27 cellular contexts compared by ENCODE assay signal in the genomic region with DNA sequence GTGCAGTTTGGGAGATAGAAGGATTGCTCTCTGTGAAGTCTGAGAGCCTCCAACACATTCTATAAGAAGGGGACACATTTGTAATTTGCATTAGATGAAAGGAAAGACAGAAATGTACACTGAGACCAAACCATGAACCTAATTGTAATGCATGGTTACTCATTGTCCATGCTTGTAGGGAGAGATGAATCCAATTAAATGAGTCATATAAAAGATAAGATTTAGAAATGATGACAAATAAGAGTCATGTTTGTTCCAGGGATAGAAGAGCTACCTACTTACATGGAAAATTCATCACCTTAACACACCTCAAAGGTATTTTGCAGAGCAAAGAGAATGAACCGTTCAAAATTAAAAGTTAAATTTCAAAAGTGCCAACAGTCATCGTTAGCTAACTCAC.
A peak's percentile ranks its signal among the peaks of the same experiment; 100 is the strongest.
DNase-seq lines count a peak whose midpoint lies in the region; ATAC-seq, FAIRE-seq and TF ChIP-seq lines count a peak whose summit lies in the region.
"Had no signal": no experiment of that assay in that cellular context is flagged by ENCODE, and none has a peak within 500 bp of the region (broad histone marks: within the 10 kb centered on the region; RNA-seq: fewer than 3 reads in every experiment).

No MANE protein-coding gene starts in this region.

- peaks cover 17 to 19% of the 10 kb centered on the region in 2 experiments for H3K79me1 ChIP-seq in IMR-90 (ENCODE audit: low read depth in 1 of 2, low read length in 2 of 2)

- TF ChIP-seq CTCF in A549 (IDR thresholded peaks at IDR 0.05): no peak
- TF ChIP-seq CTCF in IMR-90 (conservative IDR thresholded peaks at IDR 0.05; ENCODE audit: low read depth, low read length): no peak
- no peak for TF ChIP-seq CTCF in astrocyte (IDR thresholded peaks at IDR 0.05; ENCODE audit: insufficient read depth, low read depth, low read length)
- TF ChIP-seq CTCF in omental fat pad (IDR thresholded peaks at IDR 0.05): no peak
- no peak for TF ChIP-seq CTCF in brain microvascular endothelial cell (IDR thresholded peaks at IDR 0.05; ENCODE audit: low read depth, low read length, missing control alignments)

- H2BK15ac ChIP-seq in IMR-90 (ENCODE audit: low read depth, low read length): no peak overlapping the region

- H3K56ac ChIP-seq in IMR-90 (ENCODE audit: extremely low read depth, insufficient read depth, low read length): no peak overlapping the region

- BruUV-seq in IMR-90 (replicated peaks; lab: Mats Ljungman, UMichigan): no TSS peak

- H3K27ac ChIP-seq in A549 (no peak overlapping the region), IMR-90 (ENCODE audit: insufficient read depth, low read length) (no peak overlapping the region), astrocyte (ENCODE audit: low read depth, low read length) (no peak overlapping the region), brain microvascular endothelial cell (no peak overlapping the region)
- H3K27ac ChIP-seq: BLaER1 treated with 17β-estradiol and CSF1 and Interleukin-3, amounts not matched to agents 10 nM and 100 nM; KMS-11; SJSA1 had no signal

- no peak overlapping the region for H2BK20ac ChIP-seq in IMR-90 (ENCODE audit: low read depth, low read length)

- no peak overlapping the region for H4K91ac ChIP-seq in IMR-90 (ENCODE audit: insufficient read depth, low read depth, low read length)

- no peak for TF ChIP-seq EP300 in A549 (IDR thresholded peaks at IDR 0.05)

- intact Hi-C loops in IMR-90 (cut with micrococcal nuclease) (no loop called here), sciatic nerve (cut with DNase I) (no loop called here)

- H3K4me2 ChIP-seq in A549: no peak overlapping the region
- H3K4me2 ChIP-seq in IMR-90 (ENCODE audit: low read depth, low read length): no peak overlapping the region
- H3K4me2 ChIP-seq in astrocyte (ENCODE audit: low read length): no peak overlapping the region
- H3K4me2 ChIP-seq: BLaER1 treated with 17β-estradiol and CSF1 and Interleukin-3, amounts not matched to agents 10 nM and 100 nM; KMS-11 had no signal

- ATAC-seq in A549: no peak
- ATAC-seq in IMR-90 (ENCODE audit: low read depth): no peak
- peak; percentile 63 for ATAC-seq in omental fat pad (ENCODE audit: low FRiP score)
- ATAC-seq in sciatic nerve: no peak
- ATAC-seq: GM12878, PC-3, Right ventricle myocardium inferior had no signal

- CTCF ChIA-PET in A549 (lab: Yijun Ruan, JAX): interaction anchor here (1.3 kb wide), 1 partner anchor 14 kb away, joined by 4 read pairs; no protein-coding TSS in a partner anchor
- CTCF ChIA-PET in IMR-90 (lab: Yijun Ruan, JAX): interaction anchor here (0.9 kb wide), 1 partner anchor 8 kb away, joined by 3 read pairs; no protein-coding TSS in a partner anchor

- H3K27me3 Mint-ChIP-seq in astrocyte (ENCODE audit: low read depth, unreplicated experiment): no peaks in the 10 kb centered on the region
- H3K27me3 Mint-ChIP-seq: CD4-positive, alpha-beta T cell had no signal

- no peak overlapping the region for H2AK5ac ChIP-seq in IMR-90 (ENCODE audit: low read depth, low read length)

- H3K4me1 Mint-ChIP-seq in astrocyte (ENCODE audit: low read depth, unreplicated experiment): no peaks in the 10 kb centered on the region

- no peak overlapping the region for H2BK5ac ChIP-seq in IMR-90 (ENCODE audit: low read depth, low read length, poor library complexity, severe bottlenecking)

- no peak overlapping the region for H4K5ac ChIP-seq in IMR-90 (ENCODE audit: low read depth, low read length)

- DNase-seq in A549 (ENCODE audit: low read depth in 1 of 2, low spot score in 1 of 2): no peak
- peak; percentile 25 for DNase-seq in IMR-90
- DNase-seq in astrocyte (ENCODE audit: low read depth): peak; percentile 71
- DNase-seq in omental fat pad (ENCODE audit: low spot score): no peak
- no peak for DNase-seq in dermis blood vessel endothelial cell
- DNase-seq in sciatic nerve (ENCODE audit: low spot score): no peak
- no peak for DNase-seq in brain microvascular endothelial cell
- DNase-seq: AML-193; CD4-positive, alpha-beta T cell; DMS53; GDM1; GOT3; NCI-H1092; NCI-H1417 treated with DMSO at 0.1 percent for 48 hours; NCI-H1694 treated with DMSO at 0.1 percent for 48 hours; NCI-H2081; NCI-H524 treated with DMSO at 0.1 percent for 48 hours; NCI-H774; PC-3 had no signal

- no peak overlapping the region for H3K27ac Mint-ChIP-seq in astrocyte (ENCODE audit: unreplicated experiment)
- H3K27ac Mint-ChIP-seq: CD4-positive, alpha-beta T cell had no signal

- TF ChIP-seq POLR2A in A549 (IDR thresholded peaks at IDR 0.05; ENCODE audit: low read length): no peak
- TF ChIP-seq POLR2A in IMR-90 (IDR thresholded peaks at IDR 0.05; ENCODE audit: low read depth, low read length): no peak

- H3K27me3 ChIP-seq in IMR-90 (ENCODE audit: control insufficient read depth, insufficient read depth, low read length): no peaks in the 10 kb centered on the region
- no peaks in the 10 kb centered on the region for H3K27me3 ChIP-seq in astrocyte (ENCODE audit: insufficient read depth, low read length)
- no peaks in the 10 kb centered on the region for H3K27me3 ChIP-seq in brain microvascular endothelial cell (replicated peaks)
- H3K27me3 ChIP-seq: BLaER1 treated with 17β-estradiol and CSF1 and Interleukin-3, amounts not matched to agents 10 nM and 100 nM; SJSA1 had no signal

- peaks cover 14% of the 10 kb centered on the region for H3K9me3 Mint-ChIP-seq in astrocyte (ENCODE audit: unreplicated experiment)

- H3K4me1 ChIP-seq in A549: no peaks in the 10 kb centered on the region
- 0 out of 2 replicates have a peak, but pooled peaks cover 2% of the 10 kb centered on the region for H3K4me1 ChIP-seq in IMR-90 (ENCODE audit: control insufficient read depth, insufficient read depth, low read length)
- no peaks in the 10 kb centered on the region for H3K4me1 ChIP-seq in astrocyte (ENCODE audit: insufficient read depth, low read length)
- H3K4me1 ChIP-seq: BLaER1 treated with 17β-estradiol and CSF1 and Interleukin-3, amounts not matched to agents 10 nM and 100 nM; HAP-1 had no signal

- H2BK120ac ChIP-seq in IMR-90 (ENCODE audit: low read depth, low read length): no peak overlapping the region

- H3K9me3 ChIP-seq in A549: peaks cover 8% of the 10 kb centered on the region; the same call in 2 of the 3 replicates
- H3K9me3 ChIP-seq in IMR-90 (ENCODE audit: control insufficient read depth, insufficient read depth, low read length): peaks cover 4% of the 10 kb centered on the region
- peaks cover 8% of the 10 kb centered on the region for H3K9me3 ChIP-seq in astrocyte (ENCODE audit: insufficient read depth, low read depth, low read length)
- H3K9me3 ChIP-seq: HAP-1 had no signal

- H3K14ac ChIP-seq in IMR-90 (replicated peaks; ENCODE audit: low read depth, low read length): no peak overlapping the region

- H4K20me1 ChIP-seq in IMR-90 (ENCODE audit: insufficient read depth, low read length): peaks cover 3% of the 10 kb centered on the region; the same call in 1 of the 2 replicates
- H4K20me1 ChIP-seq in astrocyte (ENCODE audit: insufficient read depth, low read length): peaks cover 16% of the 10 kb centered on the region
- H4K20me1 ChIP-seq: BLaER1 treated with 17β-estradiol and CSF1 and Interleukin-3, amounts not matched to agents 10 nM and 100 nM had no signal

- TF ChIP-seq RAD21 in A549 (conservative IDR thresholded peaks at IDR 0.05 in 1 of 2, IDR thresholded peaks at IDR 0.05 in 1 of 2): no peak
- TF ChIP-seq RAD21 in IMR-90 (IDR thresholded peaks at IDR 0.05; ENCODE audit: low read length): no peak

- H2AFZ ChIP-seq in IMR-90 (replicated peaks; ENCODE audit: low read length, poor library complexity) (no peak overlapping the region), astrocyte (ENCODE audit: low read depth, low read length) (no peak overlapping the region)

- peaks cover 5% of the 10 kb centered on the region for H3K79me2 ChIP-seq in astrocyte (ENCODE audit: insufficient read depth, low read length)

- H4K8ac ChIP-seq in IMR-90 (ENCODE audit: low read depth in 2 of 2, low read length in 2 of 2): no peak overlapping the region

- H3K36me3 Mint-ChIP-seq in astrocyte (ENCODE audit: low read depth, unreplicated experiment): peaks cover 35% of the 10 kb centered on the region

- no peak overlapping the region for H3K4me3 ChIP-seq in A549
- H3K4me3 ChIP-seq in IMR-90 (ENCODE audit: insufficient read depth, low read depth, low read length): no peak overlapping the region
- no peak overlapping the region for H3K4me3 ChIP-seq in astrocyte (ENCODE audit: insufficient read depth, low read depth, low read length)
- no peak overlapping the region for H3K4me3 ChIP-seq in brain microvascular endothelial cell (ENCODE audit: low read depth, low read length)
- H3K4me3 ChIP-seq: BLaER1 treated with 17β-estradiol and CSF1 and Interleukin-3, amounts not matched to agents 10 nM and 100 nM; GM12878; HAP-1; SJSA1 had no signal

- WGBS in A549 (ENCODE audit: missing lambda C conversion rate): 32% methylated on average over 2 of the region's 2 CpGs
- WGBS in IMR-90 (ENCODE audit: extremely low coverage in 2 of 2, insufficient read length in 1 of 2), 2 experiments: no CpG with 5 or more reads among the region's 2 CpGs

- H3K4ac ChIP-seq in IMR-90 (ENCODE audit: low read depth, low read length): no peak overlapping the region

- peaks cover 4% of the 10 kb centered on the region; the same call in 1 of the 2 replicates for H3K9me1 ChIP-seq in IMR-90 (ENCODE audit: insufficient read depth, low read length)

- H3K36me3 ChIP-seq in IMR-90 (ENCODE audit: control insufficient read depth, insufficient read depth, low read length) (peaks cover 3% of the 10 kb centered on the region; the same call in 1 of the 2 replicates), astrocyte (ENCODE audit: insufficient read depth, low read length) (no peaks in the 10 kb centered on the region), brain microvascular endothelial cell (replicated peaks) (no peaks in the 10 kb centered on the region)
- H3K36me3 ChIP-seq: BLaER1 treated with 17β-estradiol and CSF1 and Interleukin-3, amounts not matched to agents 10 nM and 100 nM; HAP-1 had no signal

- H3K23ac ChIP-seq in IMR-90 (ENCODE audit: low read depth, low read length): no peak overlapping the region

- H3K18ac ChIP-seq in IMR-90 (ENCODE audit: low read depth, low read length): no peak overlapping the region

- H3K4me3 Mint-ChIP-seq in astrocyte (ENCODE audit: unreplicated experiment): no peak overlapping the region
- H3K4me3 Mint-ChIP-seq: CD4-positive, alpha-beta T cell had no signal

- dilution Hi-C loops in IMR-90 (cut with HindIII; ENCODE audit: low sequenced_read_pairs, unreplicated experiment): no loop called here

- FAIRE-seq in A549 (lab: Jason Lieb, UNC) (no peak), astrocyte (lab: Jason Lieb, UNC) (peak; percentile 23)
- FAIRE-seq: A204.1, D721Med, GM12878 had no signal

- POLR2A ChIA-PET in A549 (lab: Yijun Ruan, JAX): no interaction called here
- POLR2A ChIA-PET in IMR-90 (lab: Charles Lee; ENCODE audit: unreplicated experiment): no interaction called here

- in situ Hi-C loops in IMR-90 (cut with MboI; ENCODE audit: low sequenced_read_pairs) (no loop called here), brain microvascular endothelial cell (cut with HindIII; ENCODE audit: low pct_ligation_motif_present, low sequenced_read_pairs) (no loop called here)

- H2AK9ac ChIP-seq in IMR-90 (replicated peaks; ENCODE audit: low read depth, low read length, poor library complexity): no peak overlapping the region

- H3K9ac ChIP-seq in IMR-90 (ENCODE audit: low read depth, low read length) (no peak overlapping the region), astrocyte (ENCODE audit: low read length) (no peak overlapping the region)
- H3K9ac ChIP-seq: BLaER1 treated with 17β-estradiol and CSF1 and Interleukin-3, amounts not matched to agents 10 nM and 100 nM; KMS-11 had no signal

Comparison
In these comparisons a context has a peak if more than half of its experiments do, and no peak if none do; other contexts are left out.
1. DNase-seq: peak in IMR-90 (single experiment) and astrocyte (single experiment); none in A549 (0 of 2), omental fat pad (single experiment), dermis blood vessel endothelial cell (single experiment), sciatic nerve (single experiment) and brain microvascular endothelial cell (single experiment).